In the genomic region with DNA sequence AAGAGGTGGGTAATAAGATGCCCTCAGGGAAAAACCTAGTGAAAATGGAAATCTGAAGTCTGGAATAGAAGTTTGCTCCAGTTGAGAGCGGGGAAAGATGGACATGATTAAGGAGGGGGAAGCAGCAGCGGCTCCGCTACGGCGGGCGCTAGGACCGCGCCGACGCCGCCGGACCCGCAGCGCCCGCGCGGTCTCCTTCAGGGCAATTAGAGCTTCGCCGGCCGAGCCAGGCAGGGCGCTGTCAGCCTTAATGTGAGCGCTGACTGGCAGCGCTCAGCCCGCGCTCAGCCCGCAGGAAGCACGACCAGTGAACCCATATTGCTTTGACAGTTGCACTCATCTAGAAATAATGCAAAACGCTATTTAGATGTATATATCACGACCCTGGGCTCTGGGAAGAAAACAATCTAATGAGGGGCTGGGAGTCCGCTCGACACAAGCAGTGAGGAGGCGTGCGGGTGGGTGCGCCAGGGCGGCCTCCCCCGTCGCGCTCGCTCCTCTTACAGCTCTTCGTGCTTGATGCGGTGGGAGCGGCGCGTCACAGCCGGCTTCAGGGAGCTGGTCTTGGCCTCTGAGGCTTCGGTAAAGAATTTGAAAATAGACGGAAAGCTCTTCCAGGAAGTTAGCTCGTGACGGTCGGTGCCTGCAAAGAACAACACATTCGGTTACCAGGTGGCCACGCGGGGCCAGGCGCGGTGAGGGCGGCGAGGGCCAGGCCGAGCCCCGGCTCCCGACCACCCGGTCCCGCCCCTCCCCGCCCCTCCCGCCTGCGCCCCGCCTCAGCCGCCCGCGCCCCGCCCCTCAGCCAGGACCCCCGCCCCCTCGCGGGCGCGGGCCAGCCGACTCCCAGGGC, we compare ENCODE assay signal across 8 cellular contexts. TPM values are rescaled to one million over a fixed set of nuclear protein-coding genes. Genes with fewer than 3 reads are reported as not detected.
A peak's percentile ranks its signal among the peaks of the same experiment; 100 is the strongest.
DNase-seq lines count a peak whose midpoint lies in the region; ATAC-seq and TF ChIP-seq lines count a peak whose summit lies in the region.

No MANE protein-coding gene starts in this region.

- TF ChIP-seq CTCF in endodermal cell (conservative IDR thresholded peaks at IDR 0.05) = peak; percentile 42

- H3K27me3 Mint-ChIP-seq in endodermal cell (ENCODE audit: insufficient read depth) = peaks cover 83% of the 10 kb centered on the region
- peaks cover 40% of the 10 kb centered on the region for H3K27me3 Mint-ChIP-seq in stimulated activated naive CD8-positive, alpha-beta T cell treated with anti-CD3 and anti-CD28 coated beads, Interleukin-15, Interleukin-2, amounts not matched to agents 100 ng/mL and 50 ng/mL, for 24 hours

- H3K36me3 ChIP-seq in endodermal cell (ENCODE audit: control insufficient read depth, insufficient read depth, low read length) = no peaks in the 10 kb centered on the region

- peak overlapping the region; percentile 87 for H3K27ac ChIP-seq in endodermal cell (ENCODE audit: low read depth, low read length)

- peaks cover 62% of the 10 kb centered on the region for H3K27me3 ChIP-seq in endodermal cell (ENCODE audit: control insufficient read depth, insufficient read depth, low read length, poor library complexity, severe bottlenecking)

- H3K9ac ChIP-seq in endodermal cell (ENCODE audit: extremely low read depth, low read length, poor library complexity, severe bottlenecking) = peak overlapping the region; percentile 29

- H3K4me3 ChIP-seq in endodermal cell (ENCODE audit: low read length) = peak overlapping the region; percentile 85

- peak overlapping the region; percentile 57 for H3K27ac Mint-ChIP-seq in endodermal cell
- peak overlapping the region; percentile 77 for H3K27ac Mint-ChIP-seq in stimulated activated naive CD8-positive, alpha-beta T cell treated with anti-CD3 and anti-CD28 coated beads, Interleukin-15, Interleukin-2, amounts not matched to agents 100 ng/mL and 50 ng/mL, for 24 hours

- no peaks in the 10 kb centered on the region for H3K9me3 ChIP-seq in endodermal cell (ENCODE audit: control insufficient read depth, low read length)

- peaks cover 32% of the 10 kb centered on the region for H3K4me1 Mint-ChIP-seq in endodermal cell
- peaks cover 24% of the 10 kb centered on the region for H3K4me1 Mint-ChIP-seq in stimulated activated naive CD8-positive, alpha-beta T cell treated with anti-CD3 and anti-CD28 coated beads, Interleukin-15, Interleukin-2, amounts not matched to agents 100 ng/mL and 50 ng/mL, for 24 hours (ENCODE audit: low read depth)

- H3K4me1 ChIP-seq in endodermal cell (ENCODE audit: control insufficient read depth, insufficient read depth, low read length) = no peaks in the 10 kb centered on the region

- WGBS in endodermal cell (ENCODE audit: insufficient coverage in 1 of 2, insufficient read length in 1 of 2), 2 experiments = 0 to 2% methylated on average over 13 to 76 of the region's 76 CpGs

- DNase-seq in COLO668 (lab: John Stamatoyannopoulos, UW; ENCODE audit: unreplicated experiment) = peak; percentile 84
- DNase-seq in NCI-H526 treated with DMSO at 0.1 percent for 48 hours (lab: John Stamatoyannopoulos, UW) = peak; percentile 43
- peak; percentile 77 for DNase-seq in activated CD8-positive, alpha-beta memory T cell treated with anti-CD3 and anti-CD28 coated beads for 24 hours
- DNase-seq in endodermal cell = peak; percentile 91
- DNase-seq in midbrain (lab: John Stamatoyannopoulos, UW) = peak; percentile 84

- H3K36me3 Mint-ChIP-seq in endodermal cell (ENCODE audit: low read depth) = no peaks in the 10 kb centered on the region
- H3K36me3 Mint-ChIP-seq in stimulated activated naive CD8-positive, alpha-beta T cell treated with anti-CD3 and anti-CD28 coated beads, Interleukin-15, Interleukin-2, amounts not matched to agents 100 ng/mL and 50 ng/mL, for 24 hours (ENCODE audit: low read depth) = peaks cover 8% of the 10 kb centered on the region

- H3K9me3 Mint-ChIP-seq in endodermal cell = no peaks in the 10 kb centered on the region
- H3K9me3 Mint-ChIP-seq in stimulated activated naive CD8-positive, alpha-beta T cell treated with anti-CD3 and anti-CD28 coated beads, Interleukin-15, Interleukin-2, amounts not matched to agents 100 ng/mL and 50 ng/mL, for 24 hours = no peaks in the 10 kb centered on the region

- peak overlapping the region; percentile 69 for H3K4me3 Mint-ChIP-seq in endodermal cell
- H3K4me3 Mint-ChIP-seq in stimulated activated naive CD8-positive, alpha-beta T cell treated with anti-CD3 and anti-CD28 coated beads, Interleukin-15, Interleukin-2, amounts not matched to agents 100 ng/mL and 50 ng/mL, for 24 hours = peak overlapping the region; percentile 90

- ATAC-seq in GM19455 (IDR thresholded peaks at IDR 0.05; ENCODE audit: unreplicated experiment) = peak; percentile 98
- peak; percentile 96 for ATAC-seq in HG03520 (IDR thresholded peaks at IDR 0.05; ENCODE audit: unreplicated experiment)

RNA-seq across cellular contexts. Expression of a gene that starts 37.7 kb away (rescaled TPM):
- total RNA-seq in endodermal cell = under 1 TPM in 1 of 2 donors, not detected in 1; 0.22 TPM
- 304 TPM for polyA plus RNA-seq in endodermal cell (2013, experiment 1 of 2)
- 263 TPM for polyA plus RNA-seq in endodermal cell (2013, experiment 2 of 2)

RNA-seq across cellular contexts. Expression of a gene that starts 39.7 kb away (rescaled TPM):
- total RNA-seq in endodermal cell = 1 to 10 TPM; 1.4 to 3.3 TPM
- polyA plus RNA-seq in endodermal cell (2013, experiment 1 of 2) = 37.1 TPM
- polyA plus RNA-seq in endodermal cell (2013, experiment 2 of 2) = 26.7 TPM

Comparison
In these comparisons a context has a peak if more than half of its experiments do, and no peak if none do; other contexts are left out.
1. Peak in every context shown above with its lines: DNase-seq, ATAC-seq, H3K4me3 ChIP-seq and H3K27ac ChIP-seq.